Comparison of ENCODE assay signal across 31 cellular contexts in the genomic region with DNA sequence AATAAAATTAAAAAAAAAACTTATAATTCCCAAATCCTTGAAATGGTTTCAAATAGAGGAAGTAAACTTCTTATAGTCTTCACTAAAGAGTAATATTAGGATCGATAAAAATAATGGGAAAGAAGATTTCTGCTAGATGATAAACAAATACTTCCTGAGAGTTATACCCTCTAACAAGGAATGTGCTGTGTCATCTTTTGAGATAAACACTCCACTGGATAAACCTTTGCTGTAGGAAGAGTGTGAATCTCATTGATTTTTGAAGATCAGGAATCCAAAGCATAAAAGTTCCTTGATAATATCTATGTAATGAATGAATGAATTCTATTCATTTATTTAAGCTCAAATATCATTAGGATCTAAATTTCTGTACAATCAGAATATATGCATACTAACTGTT.
"Had no signal": no experiment of that assay in that cellular context is flagged by ENCODE, and none has a peak within 500 bp of the region (broad histone marks: within the 10 kb centered on the region; RNA-seq: fewer than 3 reads in every experiment).

No MANE protein-coding gene starts in this region.

- H3K4me1 Mint-ChIP-seq: immature natural killer cell; naive B cell; natural killer cell; nephron progenitor cell; stimulated activated effector memory CD8-positive, alpha-beta T cell treated with anti-CD3 and anti-CD28 coated beads, Interleukin-12 subunit alpha, Interleukin-12 subunit beta, amount 100 ng/mL, for 72 hours had no signal

- H3K27me3 ChIP-seq: left lung, pancreas, sigmoid colon, spleen, suprapubic skin, tibial artery had no signal

- DNase-seq: hypothalamus; immature natural killer cell; kidney; left colon; left lung; lower lobe of right lung; mammary epithelial cell; naive B cell; natural killer cell; nephron progenitor cell; nucleus accumbens; pancreas; posterior cingulate gyrus; retina; right cardiac atrium; sigmoid colon; small intestine; spleen; stimulated activated CD4-positive, alpha-beta T cell treated with anti-CD3 and anti-CD28 coated beads, Interleukin-4, amount 100 ng/mL, for 24 hours; stimulated activated naive CD4-positive, alpha-beta T cell; tibial artery; trophoblast cell; upper lobe of right lung had no signal

- H3K4me1 ChIP-seq: left lung, lower lobe of right lung, pancreas, prostate gland, sigmoid colon, spleen, suprapubic skin, tibial artery, upper lobe of right lung had no signal

- H3K27ac ChIP-seq: left lung, lower lobe of right lung, pancreas, prostate gland, sigmoid colon, spleen, suprapubic skin, thoracic aorta, tibial artery, upper lobe of right lung had no signal

- ATAC-seq: left colon; left lung; lower lobe of right lung; natural killer cell; pancreas; right cardiac atrium; stimulated activated effector memory CD8-positive, alpha-beta T cell treated with anti-CD3 and anti-CD28 coated beads, Interleukin-12 subunit alpha, Interleukin-12 subunit beta, amount 100 ng/mL, for 72 hours; upper lobe of right lung had no signal

- H3K27me3 Mint-ChIP-seq: naive B cell had no signal

- H3K9me3 Mint-ChIP-seq: naive B cell; nephron progenitor cell; stimulated activated effector memory CD8-positive, alpha-beta T cell treated with anti-CD3 and anti-CD28 coated beads, Interleukin-12 subunit alpha, Interleukin-12 subunit beta, amount 100 ng/mL, for 72 hours had no signal

- H3K36me3 ChIP-seq: left lung, lower lobe of right lung, pancreas, prostate gland, sigmoid colon, spleen, suprapubic skin, thoracic aorta, tibial artery, upper lobe of right lung had no signal

- H3K9me3 ChIP-seq: left lung, lower lobe of right lung, pancreas, prostate gland, sigmoid colon, spleen, suprapubic skin, thoracic aorta, tibial artery, upper lobe of right lung had no signal

- H3K36me3 Mint-ChIP-seq: immature natural killer cell; mesothelial cell of epicardium; naive B cell; natural killer cell; stimulated activated effector memory CD8-positive, alpha-beta T cell treated with anti-CD3 and anti-CD28 coated beads, Interleukin-12 subunit alpha, Interleukin-12 subunit beta, amount 100 ng/mL, for 72 hours had no signal

- H3K4me3 ChIP-seq: left lung, lower lobe of right lung, pancreas, prostate gland, sigmoid colon, spleen, suprapubic skin, thoracic aorta, tibial artery, upper lobe of right lung had no signal

- H3K27ac Mint-ChIP-seq: immature natural killer cell; mesothelial cell of epicardium; naive B cell; natural killer cell; nephron progenitor cell; stimulated activated effector memory CD8-positive, alpha-beta T cell treated with anti-CD3 and anti-CD28 coated beads, Interleukin-12 subunit alpha, Interleukin-12 subunit beta, amount 100 ng/mL, for 72 hours; stimulated activated naive CD8-positive, alpha-beta T cell treated with anti-CD3 and anti-CD28 coated beads, Interleukin-15, Interleukin-2, amounts not matched to agents 100 ng/mL and 50 ng/mL, for 24 hours had no signal

- FAIRE-seq: islet of Langerhans, kidney, pancreas, small intestine, urothelium cell line had no signal

- H3K4me3 Mint-ChIP-seq: immature natural killer cell; mesothelial cell of epicardium; naive B cell; natural killer cell; nephron progenitor cell; stimulated activated effector memory CD8-positive, alpha-beta T cell treated with anti-CD3 and anti-CD28 coated beads, Interleukin-12 subunit alpha, Interleukin-12 subunit beta, amount 100 ng/mL, for 72 hours; stimulated activated naive CD8-positive, alpha-beta T cell treated with anti-CD3 and anti-CD28 coated beads, Interleukin-15, Interleukin-2, amounts not matched to agents 100 ng/mL and 50 ng/mL, for 24 hours had no signal
